16 cellular contexts compared by ENCODE assay signal in the genomic region with DNA sequence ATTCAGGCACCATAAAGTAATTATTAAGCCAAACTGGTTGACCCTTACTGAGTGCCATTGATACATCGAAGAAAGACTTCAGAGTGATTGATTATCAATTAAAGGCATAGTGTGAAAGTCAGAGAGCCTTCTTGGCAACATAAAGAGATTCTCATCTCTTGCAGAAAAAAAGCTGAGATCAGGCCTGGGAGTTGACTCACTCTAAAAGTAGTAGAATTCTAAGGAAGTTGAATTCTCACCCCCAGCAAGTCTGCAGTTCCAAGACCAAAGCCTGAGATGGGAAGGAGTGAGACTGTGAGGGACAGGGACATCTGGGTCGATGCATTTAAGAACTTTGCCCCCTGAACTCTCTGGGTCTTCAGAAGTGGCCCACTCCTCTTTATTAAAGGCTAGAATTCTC. TPM values are rescaled to one million over a fixed set of nuclear protein-coding genes. Genes with fewer than 3 reads are reported as not detected.
DNase-seq lines count a peak whose midpoint lies in the region; ATAC-seq, FAIRE-seq and TF ChIP-seq lines count a peak whose summit lies in the region.
"Had no signal": no experiment of that assay in that cellular context is flagged by ENCODE, and none has a peak within 500 bp of the region (broad histone marks: within the 10 kb centered on the region; RNA-seq: fewer than 3 reads in every experiment).

No MANE protein-coding gene starts in this region.

- ATAC-seq in HG02981 (IDR thresholded peaks at IDR 0.05; ENCODE audit: unreplicated experiment), result no peak
- ATAC-seq: A549, K562 had no signal

- H2BK120ac ChIP-seq in trophoblast cell (ENCODE audit: insufficient read depth, low read length, poor library complexity), result no peak overlapping the region
- H2BK120ac ChIP-seq in H9 (ENCODE audit: low read depth, low read length, poor library complexity, severe bottlenecking), result no peak overlapping the region

- H3K4me3 Mint-ChIP-seq in astrocyte (ENCODE audit: unreplicated experiment), result no peak overlapping the region
- H3K4me3 Mint-ChIP-seq in H9, result no peak overlapping the region
- H3K4me3 Mint-ChIP-seq: CD8-positive, alpha-beta memory T cell had no signal

- no peak overlapping the region for H3K23ac ChIP-seq in trophoblast cell (ENCODE audit: low read length)
- H3K23ac ChIP-seq in H9 (ENCODE audit: insufficient read length, low read depth, low read length), result no peak overlapping the region

- 35 to 39% methylated on average over 2 of the region's 2 CpGs for WGBS in GM23248 (ENCODE audit: low coverage in 1 of 2, low lambda C conversion rate in 2 of 2, missing lambda C conversion rate in 2 of 2), 2 experiments
- WGBS in trophoblast cell (ENCODE audit: extremely low coverage, insufficient coverage, insufficient read length), result no CpG with 5 or more reads among the region's 2 CpGs
- no CpG with 5 or more reads among the region's 2 CpGs for WGBS in H9 (ENCODE audit: extremely low coverage, insufficient read length, low lambda C conversion rate)

- H3K27ac Mint-ChIP-seq in astrocyte (ENCODE audit: unreplicated experiment), result peak overlapping the region; percentile 23
- no peak overlapping the region for H3K27ac Mint-ChIP-seq in H9
- H3K27ac Mint-ChIP-seq: CD8-positive, alpha-beta memory T cell had no signal

- H3K4me1 Mint-ChIP-seq in astrocyte (ENCODE audit: low read depth, unreplicated experiment) (peaks cover 40% of the 10 kb centered on the region), H9 (peaks cover 4 to 10% of the 10 kb centered on the region in 2 experiments; a peak in 3 of 4 replicates)
- H3K4me1 Mint-ChIP-seq: CD8-positive, alpha-beta memory T cell had no signal

- H3K9me3 ChIP-seq in GM23248 (ENCODE audit: low read depth), result no peaks in the 10 kb centered on the region
- H3K9me3 ChIP-seq in astrocyte (ENCODE audit: insufficient read depth, low read depth, low read length), result no peaks in the 10 kb centered on the region
- peaks cover 2% of the 10 kb centered on the region for H3K9me3 ChIP-seq in trophoblast cell (ENCODE audit: insufficient read depth, low read depth, low read length)
- no peaks in the 10 kb centered on the region for H3K9me3 ChIP-seq in H9 (ENCODE audit: control insufficient read depth, low read depth, low read length)
- H3K9me3 ChIP-seq: A549, BLaER1 had no signal

- H3K9me2 ChIP-seq in GM23248 (ENCODE audit: insufficient read depth), result no peaks in the 10 kb centered on the region

- H3K4me3 ChIP-seq in GM23248 (no peak overlapping the region), astrocyte (ENCODE audit: insufficient read depth, low read depth, low read length) (no peak overlapping the region), trophoblast cell (ENCODE audit: low read depth, low read length) (no peak overlapping the region)
- H3K4me3 ChIP-seq: A549, BLaER1, K562 had no signal

- H3K27me3 Mint-ChIP-seq in astrocyte (ENCODE audit: low read depth, unreplicated experiment) (no peaks in the 10 kb centered on the region), H9 (ENCODE audit: low read depth) (peaks cover 28% of the 10 kb centered on the region)

- no peak overlapping the region for H3K56ac ChIP-seq in H9 (ENCODE audit: insufficient read length, low read depth, low read length)

- H2AK5ac ChIP-seq in trophoblast cell (ENCODE audit: low read length), result no peak overlapping the region
- H2AK5ac ChIP-seq in H9 (ENCODE audit: insufficient read length, low read length), result no peak overlapping the region

- H3K36me3 Mint-ChIP-seq in astrocyte (ENCODE audit: low read depth, unreplicated experiment) (peaks cover 2% of the 10 kb centered on the region), H9 (ENCODE audit: insufficient read depth in 1 of 3, low read depth in 3 of 3) (no peaks in the 10 kb centered on the region)
- H3K36me3 Mint-ChIP-seq: CD8-positive, alpha-beta memory T cell had no signal

- no peak overlapping the region for H4K8ac ChIP-seq in trophoblast cell (ENCODE audit: low read depth, low read length)
- no peak overlapping the region for H4K8ac ChIP-seq in H9 (replicated peaks; ENCODE audit: insufficient read length, low read depth, low read length)

- H3K79me2 ChIP-seq in GM23248 (ENCODE audit: insufficient read depth) (no peaks in the 10 kb centered on the region), astrocyte (ENCODE audit: insufficient read depth, low read length) (no peaks in the 10 kb centered on the region), trophoblast cell (ENCODE audit: control insufficient read depth, insufficient read depth, low read length, poor library complexity) (no peaks in the 10 kb centered on the region), H9 (ENCODE audit: insufficient read depth, low read length) (no peaks in the 10 kb centered on the region)

- H3K36me3 ChIP-seq in GM23248 (ENCODE audit: low read depth) (no peaks in the 10 kb centered on the region), astrocyte (ENCODE audit: insufficient read depth, low read length) (no peaks in the 10 kb centered on the region), trophoblast cell (ENCODE audit: control insufficient read depth in 1 of 2, insufficient read depth in 2 of 2, low read length in 2 of 2) (no peaks in the 10 kb centered on the region)
- H3K36me3 ChIP-seq: BLaER1 had no signal

- peak overlapping the region; percentile 9 for H3K4me2 ChIP-seq in GM23248 (ENCODE audit: unreplicated experiment)
- H3K4me2 ChIP-seq in astrocyte (ENCODE audit: low read length), result no peak overlapping the region
- no peak overlapping the region for H3K4me2 ChIP-seq in trophoblast cell (ENCODE audit: low read length)
- no peak overlapping the region for H3K4me2 ChIP-seq in H9 (ENCODE audit: insufficient read depth, insufficient read length, low read length)
- H3K4me2 ChIP-seq: A549, BLaER1 had no signal

- peak overlapping the region; percentile 47 for H3K27ac ChIP-seq in GM23248
- no peak overlapping the region for H3K27ac ChIP-seq in astrocyte (ENCODE audit: low read depth, low read length)
- H3K27ac ChIP-seq in trophoblast cell (ENCODE audit: low read depth, low read length), result peak overlapping the region; percentile 26
- H3K27ac ChIP-seq in H9 (ENCODE audit: insufficient read length, low read depth, low read length), result no peak overlapping the region
- H3K27ac ChIP-seq: A549, BLaER1, HL-60 had no signal

- H3K4me1 ChIP-seq in GM23248 (ENCODE audit: insufficient read depth) (peaks cover 78% of the 10 kb centered on the region), astrocyte (ENCODE audit: insufficient read depth, low read length) (peaks cover 6% of the 10 kb centered on the region), trophoblast cell (ENCODE audit: control insufficient read depth in 1 of 2, insufficient read depth in 2 of 2, low read length in 2 of 2) (peaks cover 7 to 11% of the 10 kb centered on the region in 2 experiments), H9 (ENCODE audit: insufficient read depth, low read length) (no peaks in the 10 kb centered on the region)
- H3K4me1 ChIP-seq: A549, BLaER1, Caco-2 had no signal

- H3K9me3 Mint-ChIP-seq in astrocyte (ENCODE audit: unreplicated experiment) (peaks cover 6% of the 10 kb centered on the region), H9 (peaks cover under 1 to 2% of the 10 kb centered on the region in 2 experiments; a peak in 3 of 5 replicates)

- H4K5ac ChIP-seq in H9 (ENCODE audit: insufficient read length, low read depth, low read length), result no peak overlapping the region

- H3F3A ChIP-seq in GM23248 (ENCODE audit: insufficient read depth), result peaks cover 65% of the 10 kb centered on the region

- H3K23me2 ChIP-seq in H9 (ENCODE audit: insufficient read length, low read depth, low read length, poor library complexity, severe bottlenecking), result no peaks in the 10 kb centered on the region

- H3K79me1 ChIP-seq in trophoblast cell (ENCODE audit: low read length) (peaks cover 2% of the 10 kb centered on the region), H9 (ENCODE audit: insufficient read depth, low read depth, low read length, poor library complexity, severe bottlenecking) (no peaks in the 10 kb centered on the region)

- no peaks in the 10 kb centered on the region for H3K27me3 ChIP-seq in GM23248 (replicated peaks; ENCODE audit: insufficient read depth)
- H3K27me3 ChIP-seq in astrocyte (ENCODE audit: insufficient read depth, low read length), result no peaks in the 10 kb centered on the region
- H3K27me3 ChIP-seq in trophoblast cell (ENCODE audit: insufficient read depth, low read length), result no peaks in the 10 kb centered on the region
- H3K27me3 ChIP-seq in H9 (ENCODE audit: insufficient read depth, low read length), result no peaks in the 10 kb centered on the region
- H3K27me3 ChIP-seq: BLaER1 had no signal

- no peak overlapping the region for H3T11ph ChIP-seq in H9 (ENCODE audit: low read length)

- H3K4ac ChIP-seq in trophoblast cell (ENCODE audit: low read depth, low read length) (no peak overlapping the region), H9 (ENCODE audit: low read depth, low read length) (no peak overlapping the region)

- no peak overlapping the region for H4K12ac ChIP-seq in trophoblast cell (ENCODE audit: low read depth, low read length)

- no peak overlapping the region for H2BK20ac ChIP-seq in H9 (ENCODE audit: low read depth, low read length, poor library complexity, severe bottlenecking)

- H3K18ac ChIP-seq in trophoblast cell (ENCODE audit: low read length) (no peak overlapping the region), H9 (ENCODE audit: insufficient read length, low read depth, low read length) (no peak overlapping the region)

- no peak overlapping the region for H2BK5ac ChIP-seq in trophoblast cell (ENCODE audit: low read depth, low read length, poor library complexity)
- H2BK5ac ChIP-seq in H9 (ENCODE audit: insufficient read length, low read length), result no peak overlapping the region

- DNase-seq in GM23248 (peak; percentile 67), astrocyte (ENCODE audit: low read depth) (no peak), trophoblast cell (no peak), H9 (no peak)
- DNase-seq in activated CD4-positive, alpha-beta T cell treated with anti-CD3 and anti-CD28 coated beads, Interleukin-2, amount 50 U/mL, for 48 hours, result no peak
- DNase-seq: AML-193; Caco-2; CD8-positive, alpha-beta memory T cell; DND-41 had no signal

- H4K91ac ChIP-seq in trophoblast cell (ENCODE audit: low read depth, low read length) (no peak overlapping the region), H9 (ENCODE audit: insufficient read length, low read depth, low read length) (no peak overlapping the region)

- no peak overlapping the region for H2BK12ac ChIP-seq in trophoblast cell (ENCODE audit: low read length)
- no peak overlapping the region for H2BK12ac ChIP-seq in H9 (ENCODE audit: insufficient read length, low read depth, low read length)

- H2AFZ ChIP-seq in GM23248, result no peak overlapping the region
- no peak overlapping the region for H2AFZ ChIP-seq in astrocyte (ENCODE audit: low read depth, low read length)
- no peak overlapping the region for H2AFZ ChIP-seq in trophoblast cell (ENCODE audit: insufficient read depth, low read length, poor library complexity)
- H2AFZ ChIP-seq in H9 (ENCODE audit: low read length), result no peak overlapping the region

- FAIRE-seq in astrocyte (lab: Jason Lieb, UNC), result no peak
- FAIRE-seq: A549, H54, K562 had no signal

- H4K20me1 ChIP-seq in GM23248 (ENCODE audit: insufficient read depth) (no peaks in the 10 kb centered on the region), astrocyte (ENCODE audit: insufficient read depth, low read length) (no peaks in the 10 kb centered on the region), H9 (ENCODE audit: control insufficient read depth, insufficient read depth, insufficient read length) (no peaks in the 10 kb centered on the region)
- H4K20me1 ChIP-seq: BLaER1 had no signal

- H3K9ac ChIP-seq in GM23248 (no peak overlapping the region), astrocyte (ENCODE audit: low read length) (no peak overlapping the region), trophoblast cell (ENCODE audit: low read length) (no peak overlapping the region), H9 (ENCODE audit: extremely low read depth, insufficient read length, low read length) (no peak overlapping the region)
- H3K9ac ChIP-seq: BLaER1 had no signal

- H3K14ac ChIP-seq in trophoblast cell (ENCODE audit: low read length), result no peak overlapping the region
- no peak overlapping the region for H3K14ac ChIP-seq in H9 (ENCODE audit: insufficient read depth, low read length)

- no peak overlapping the region for H2BK15ac ChIP-seq in H9 (ENCODE audit: low read depth, low read length)

- TF ChIP-seq CTCF in astrocyte (IDR thresholded peaks at IDR 0.05; ENCODE audit: insufficient read depth, low read depth, low read length), result no peak
- TF ChIP-seq CTCF in H9 (conservative IDR thresholded peaks at IDR 0.05), result no peak

- in situ Hi-C loops in GM23248 (cut with MboI), result no loop called here

RNA-seq across cellular contexts. Expression of a gene that starts 21.6 kb away (rescaled TPM):
- 69.2 and 101 TPM in 2 replicates for total RNA-seq in GM23248 (2014; rRNA removed; shearing (Covaris generic))
- 47.6 and 50.8 TPM in 2 replicates for polyA plus RNA-seq in GM23248 (2016; fragmentation: Nextera tagmentation; extraction: Ambion mirVana)
- 20.1 and 22.3 TPM in 2 replicates for total RNA-seq in astrocyte
- 8.3 and 8.7 TPM in 2 replicates for polyA plus RNA-seq in trophoblast cell (2013)
- total RNA-seq in H9 (2021), result 18.2 and 19.5 TPM in 2 replicates

RNA-seq across cellular contexts. Expression of a gene that starts 49.6 kb away (rescaled TPM):
- total RNA-seq in GM23248 (2014; rRNA removed; shearing (Covaris generic)), result not detected in 2 replicates
- polyA plus RNA-seq in GM23248 (2016; fragmentation: Nextera tagmentation; extraction: Ambion mirVana), result not detected in 2 replicates
- total RNA-seq in astrocyte (1.0 and 4.6 TPM in 2 replicates), H9 (2021) (not detected in 2 replicates)
- 3.0 and 3.9 TPM in 2 replicates for polyA plus RNA-seq in trophoblast cell (2013)
- total RNA-seq: Caco-2; CD8-positive, alpha-beta memory T cell; K562 had no signal
- polyA plus RNA-seq: A549; AG04450; CD8-positive, alpha-beta memory T cell; K562 had no signal

RNA-seq across cellular contexts. Expression of a gene that starts 53.3 kb away (rescaled TPM):
- not detected in 2 replicates for total RNA-seq in GM23248 (2014; rRNA removed; shearing (Covaris generic))
- polyA plus RNA-seq in GM23248 (2016; fragmentation: Nextera tagmentation; extraction: Ambion mirVana), result not detected in 2 replicates
- total RNA-seq in astrocyte (0.12 and 1.00 TPM in 2 replicates), H9 (2021) (not detected in 2 replicates)
- polyA plus RNA-seq in trophoblast cell (2013), result 0.04 and 0.07 TPM in 2 replicates
- total RNA-seq: CD8-positive, alpha-beta memory T cell; K562 had no signal
- polyA plus RNA-seq: A549; AG04450; CD8-positive, alpha-beta memory T cell; K562 had no signal

Comparison
In these comparisons a context has a peak if more than half of its experiments do, and no peak if none do; other contexts are left out.
1. H3K27ac ChIP-seq: peak in GM23248 (single experiment) and trophoblast cell (single experiment); none in astrocyte (single experiment) and H9 (single experiment).